ENCODE assay signal across 31 cellular contexts in the genomic region with DNA sequence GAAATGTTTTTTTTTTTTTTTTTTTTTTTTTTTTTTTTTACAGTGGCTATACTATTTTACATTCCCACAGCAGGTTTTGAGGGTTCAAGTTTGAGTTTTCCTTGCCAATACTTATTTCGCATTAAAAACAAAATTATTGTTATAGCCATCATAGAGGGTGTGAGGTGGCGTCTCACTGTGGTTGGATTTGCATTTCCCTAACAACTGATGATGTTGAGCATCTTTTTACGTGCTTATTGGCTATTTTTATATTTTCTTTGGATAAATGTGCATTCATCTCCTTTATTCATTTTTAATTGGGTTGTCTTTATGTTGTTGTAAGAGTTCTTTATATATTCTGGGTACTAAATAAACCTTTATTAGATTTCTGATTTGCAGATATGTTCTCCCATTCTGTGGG.
"Had no signal": no experiment of that assay in that cellular context is flagged by ENCODE, and none has a peak within 500 bp of the region (broad histone marks: within the 10 kb centered on the region; RNA-seq: fewer than 3 reads in every experiment).

No MANE protein-coding gene starts in this region.

- DNase-seq: activated B cell treated with CpG ODN at 0.5 μM for 24 hours; activated CD4-positive, alpha-beta memory T cell treated with anti-CD3 and anti-CD28 coated beads for 36 hours; activated CD4-positive, alpha-beta T cell treated with anti-CD3 and anti-CD28 coated beads for 4 hours; activated CD4-positive, alpha-beta T cell treated with anti-CD3 and anti-CD28 coated beads, Interleukin-2, amount 50 U/mL, for 1 hour; activated CD4-positive, CD25-positive, alpha-beta regulatory T cell treated with anti-CD3 and anti-CD28 coated beads, Interleukin-2, amount 50 U/mL, for 72 hours; activated CD8-positive, alpha-beta memory T cell treated with anti-CD3 and anti-CD28 coated beads, Interleukin-2, amount 50 U/mL, for 4 hours; activated gamma-delta T cell treated with Interleukin-2 at 50 U/mL for 16 hours; activated naive CD4-positive, alpha-beta T cell treated with anti-CD3 and anti-CD28 coated beads, Interleukin-2, amount 10 ng/mL, durations not matched to agents 7 days and 5 days; activated naive CD8-positive, alpha-beta T cell treated with anti-CD3 and anti-CD28 coated beads, Interleukin-2, amount 50 U/mL, for 24 hours; activated T-cell treated with anti-CD3 and anti-CD28 coated beads for 4 hours; activated T-cell treated with anti-CD3 and anti-CD28 coated beads, Interleukin-2, amount 50 U/mL, for 4 hours; amniotic stem cell; aorta; brain microvascular endothelial cell; central memory CD4-positive, alpha-beta T cell; NCI-H1092 treated with DMSO at 0.1 percent for 48 hours; NCI-H1417; NCI-H1930; NCI-H2081 treated with DMSO at 0.1 percent for 48 hours; NCI-H226; NCI-H446 treated with DMSO at 0.1 percent for 48 hours; NCI-H524; NCI-H69; SHP77; SJCRH30; SW 1271; T-helper 1 cell; T-helper 2 cell; T-helper 9 cell had no signal

- ATAC-seq: activated naive CD8-positive, alpha-beta T cell treated with anti-CD3 and anti-CD28 coated beads, Interleukin-2, amount 50 U/mL, for 24 hours; activated T-cell treated with anti-CD3 and anti-CD28 coated beads, Interleukin-2, amount 50 U/mL, for 4 hours; Panc1 had no signal

- H3K27ac ChIP-seq: brain microvascular endothelial cell, SJCRH30, VCaP had no signal

- H3K36me3 ChIP-seq: brain microvascular endothelial cell, SJCRH30 had no signal

- H3K27me3 ChIP-seq: brain microvascular endothelial cell, SJCRH30 had no signal

- H3K4me3 ChIP-seq: SJCRH30 had no signal

- H3K9me3 ChIP-seq: SJCRH30 had no signal
